Comparison of ENCODE assay signal across 18 cellular contexts in the genomic region with DNA sequence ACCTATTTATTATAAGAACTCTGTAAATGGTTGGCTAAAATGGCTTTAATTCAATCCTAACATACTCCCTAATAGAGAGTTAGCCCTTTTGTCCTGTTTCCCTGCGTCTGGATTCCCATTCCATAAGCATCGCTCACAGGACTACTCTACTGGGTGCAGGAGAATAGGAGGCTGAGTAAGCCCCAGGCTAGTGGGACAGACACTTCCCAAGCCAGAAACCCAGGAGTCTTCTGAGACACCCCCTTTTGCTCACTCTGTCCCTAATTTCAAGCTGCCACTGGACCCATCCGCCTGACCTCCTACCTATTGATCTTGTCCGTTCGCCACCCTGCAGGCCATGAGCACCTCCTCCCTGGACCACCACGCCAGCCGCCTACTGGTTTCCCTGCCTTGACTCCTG. TPM values are rescaled to one million over a fixed set of nuclear protein-coding genes. Genes with fewer than 3 reads are reported as not detected.
DNase-seq lines count a peak whose midpoint lies in the region; ATAC-seq, FAIRE-seq and TF ChIP-seq lines count a peak whose summit lies in the region.
"Had no signal": no experiment of that assay in that cellular context is flagged by ENCODE, and none has a peak within 500 bp of the region (broad histone marks: within the 10 kb centered on the region; RNA-seq: fewer than 3 reads in every experiment).

No MANE protein-coding gene starts in this region.

- TF ChIP-seq CTCF in chondrocyte (IDR thresholded peaks at IDR 0.05) = no peak

- H3K27me3 Mint-ChIP-seq in chondrocyte (ENCODE audit: low read depth) = peaks cover under 1% of the 10 kb centered on the region
- H3K27me3 Mint-ChIP-seq: dendritic cell treated with granulocyte-macrophage colony-stimulating factor and Interleukin-4, amounts not matched to agents 40 ng/mL and 50 ng/mL, for 4 days; stimulated activated naive B cell treated with anti-CD40 and anti-IgM and Interleukin-4, amounts not matched to agents 10 μg/mL and 1 μg/mL and 100 μg/mL, for 72 hours had no signal

- ATAC-seq in left lobe of liver = no peak
- no peak for ATAC-seq in activated naive CD4-positive, alpha-beta T cell treated with anti-CD3 and anti-CD28 coated beads, Interleukin-2, amount 50 U/mL, for 72 hours
- ATAC-seq: stimulated activated naive B cell treated with anti-CD40 and anti-IgM and Interleukin-4, amounts not matched to agents 10 μg/mL and 1 μg/mL and 100 μg/mL, for 72 hours had no signal

- in situ Hi-C loops in ACHN (cut with HindIII; ENCODE audit: low pct_ligation_motif_present, low pct_unique_long_range_greater_than_20kb, low sequenced_read_pairs) = no loop called here

- H3K4me1 Mint-ChIP-seq in chondrocyte (ENCODE audit: low read depth) = peaks cover 7% of the 10 kb centered on the region

- no peak for FAIRE-seq in RCC 7860 (lab: Jason Lieb, UNC)
- FAIRE-seq: D721Med had no signal

- H3K9me3 ChIP-seq in MG63 = peaks cover 4% of the 10 kb centered on the region
- H3K9me3 ChIP-seq: neutrophil had no signal

- peaks cover 6% of the 10 kb centered on the region for H3K9me3 Mint-ChIP-seq in chondrocyte (ENCODE audit: low read depth)
- no peaks in the 10 kb centered on the region for H3K9me3 Mint-ChIP-seq in activated naive CD4-positive, alpha-beta T cell treated with anti-CD3 and anti-CD28 coated beads, Interleukin-2, amount 50 U/mL, for 72 hours
- H3K9me3 Mint-ChIP-seq: dendritic cell treated with granulocyte-macrophage colony-stimulating factor and Interleukin-4, amounts not matched to agents 40 ng/mL and 50 ng/mL, for 4 days; stimulated activated naive B cell treated with anti-CD40 and anti-IgM and Interleukin-4, amounts not matched to agents 10 μg/mL and 1 μg/mL and 100 μg/mL, for 72 hours had no signal

- H3K4me3 ChIP-seq in MG63 = no peak overlapping the region

- H3K4me3 Mint-ChIP-seq in chondrocyte (ENCODE audit: unreplicated experiment) = no peak overlapping the region
- H3K4me3 Mint-ChIP-seq: activated naive CD8-positive, alpha-beta T cell treated with anti-CD3 and anti-CD28 coated beads, Interleukin-2, amount 10 ng/mL, durations not matched to agents 7 days and 5 days; dendritic cell treated with granulocyte-macrophage colony-stimulating factor and Interleukin-4, amounts not matched to agents 40 ng/mL and 50 ng/mL, for 4 days; stimulated activated naive B cell treated with anti-CD40 and anti-IgM and Interleukin-4, amounts not matched to agents 10 μg/mL and 1 μg/mL and 100 μg/mL, for 72 hours; T-helper 1 cell treated with Interleukin-12 subunit alpha and Interleukin-12 subunit beta and Interleukin-4 antibody, amounts not matched to agents 30 μg/mL and 1 μg/mL, for 36 hours had no signal

- H3K36me3 ChIP-seq in MG63 = no peaks in the 10 kb centered on the region
- H3K36me3 ChIP-seq: neutrophil had no signal

- H3K27ac Mint-ChIP-seq in chondrocyte (ENCODE audit: unreplicated experiment) = peak overlapping the region; percentile 12
- no peak overlapping the region for H3K27ac Mint-ChIP-seq in activated naive CD4-positive, alpha-beta T cell treated with anti-CD3 and anti-CD28 coated beads, Interleukin-2, amount 50 U/mL, for 72 hours
- H3K27ac Mint-ChIP-seq: activated naive CD8-positive, alpha-beta T cell treated with anti-CD3 and anti-CD28 coated beads, Interleukin-2, amount 10 ng/mL, durations not matched to agents 7 days and 5 days; dendritic cell treated with granulocyte-macrophage colony-stimulating factor and Interleukin-4, amounts not matched to agents 40 ng/mL and 50 ng/mL, for 4 days; stimulated activated naive B cell treated with anti-CD40 and anti-IgM and Interleukin-4, amounts not matched to agents 10 μg/mL and 1 μg/mL and 100 μg/mL, for 72 hours; T-helper 1 cell treated with Interleukin-12 subunit alpha and Interleukin-12 subunit beta and Interleukin-4 antibody, amounts not matched to agents 30 μg/mL and 1 μg/mL, for 36 hours had no signal

- H3K36me3 Mint-ChIP-seq in chondrocyte (ENCODE audit: low read depth) = no peaks in the 10 kb centered on the region
- no peaks in the 10 kb centered on the region for H3K36me3 Mint-ChIP-seq in activated naive CD4-positive, alpha-beta T cell treated with anti-CD3 and anti-CD28 coated beads, Interleukin-2, amount 50 U/mL, for 72 hours
- H3K36me3 Mint-ChIP-seq: stimulated activated naive B cell treated with anti-CD40 and anti-IgM and Interleukin-4, amounts not matched to agents 10 μg/mL and 1 μg/mL and 100 μg/mL, for 72 hours had no signal

- H3K27me3 ChIP-seq in MG63 = no peaks in the 10 kb centered on the region
- H3K27me3 ChIP-seq: neutrophil had no signal

- DNase-seq in ACHN = peak; percentile 31
- peak; percentile 49 for DNase-seq in MG63
- no peak for DNase-seq in chondrocyte (ENCODE audit: low spot score)
- peak; percentile 21 for DNase-seq in left lobe of liver (ENCODE audit: low spot score)
- DNase-seq in NCI-H1048 (lab: John Stamatoyannopoulos, UW) = no peak
- no peak for DNase-seq in RCC 7860 (ENCODE audit: low spot score)
- DNase-seq in NAMALWA (ENCODE audit: low spot score) = no peak
- no peak for DNase-seq in activated naive CD4-positive, alpha-beta T cell treated with anti-CD3 and anti-CD28 coated beads, Interleukin-2, amount 50 U/mL, for 72 hours (ENCODE audit: low spot score in 2 of 2)
- DNase-seq: activated naive CD8-positive, alpha-beta T cell treated with anti-CD3 and anti-CD28 coated beads, Interleukin-2, amount 10 ng/mL, durations not matched to agents 7 days and 5 days; activated T-cell treated with anti-CD3 and anti-CD28 coated beads for 4 hours; mesendoderm; NCI-H2029 treated with DMSO at 0.1 percent for 48 hours; NCI-H69; stimulated activated naive B cell treated with anti-CD40 and anti-IgM and Interleukin-4, amounts not matched to agents 10 μg/mL and 1 μg/mL and 100 μg/mL, for 72 hours had no signal

RNA-seq across cellular contexts. Expression of a gene that starts 16.7 kb away (rescaled TPM):
- 16.0 and 17.5 TPM in 2 replicates for total RNA-seq in MG63 (2014; rRNA removed; shearing (Covaris generic); ENCODE audit: low replicate concordance)
- total RNA-seq in chondrocyte (29.6 to 44.8 TPM (median 36.6 TPM) in 3 replicates), left lobe of liver (209 TPM)
- 10 to 100 TPM; 25.7 to 85.5 TPM for total RNA-seq in activated naive CD4-positive, alpha-beta T cell treated with anti-CD3 and anti-CD28 coated beads, Interleukin-2, amount 50 U/mL, for 72 hours

RNA-seq across cellular contexts. Expression of a gene that starts 47.5 kb away (rescaled TPM):
- not detected in 2 replicates for total RNA-seq in MG63 (2014; rRNA removed; shearing (Covaris generic); ENCODE audit: low replicate concordance)
- total RNA-seq in chondrocyte (0.12 to 0.15 TPM in 2 of 3 replicates, not detected in the other), left lobe of liver (0.08 TPM)
- not detected for total RNA-seq in activated naive CD4-positive, alpha-beta T cell treated with anti-CD3 and anti-CD28 coated beads, Interleukin-2, amount 50 U/mL, for 72 hours
- total RNA-seq: activated naive CD8-positive, alpha-beta T cell treated with anti-CD3 and anti-CD28 coated beads, Interleukin-2, amount 10 ng/mL, durations not matched to agents 7 days and 5 days had no signal

Comparison
In these comparisons a context has a peak if more than half of its experiments do, and no peak if none do; other contexts are left out.
1. DNase-seq: peak in ACHN (single experiment), MG63 (single experiment) and left lobe of liver (single experiment); none in chondrocyte (single experiment), NCI-H1048 (single experiment), RCC 7860 (single experiment), NAMALWA (single experiment) and activated naive CD4-positive, alpha-beta T cell treated with anti-CD3 and anti-CD28 coated beads, Interleukin-2, amount 50 U/mL, for 72 hours (0 of 2).